Comparison of ENCODE assay signal across 7 cellular contexts in genomic region chr9:121059998-121060636, GRCh38. TPM values are rescaled to one million over a fixed set of nuclear protein-coding genes. Genes with fewer than 3 reads are reported as not detected.
DNase-seq lines count a peak whose midpoint lies in the region; ATAC-seq, FAIRE-seq and TF ChIP-seq lines count a peak whose summit lies in the region.

No MANE protein-coding gene starts in this region.

- no peak overlapping the region for H3K4me3 Mint-ChIP-seq in activated T-helper 2 cell treated with anti-CD3 and anti-CD28 coated beads, Interferon-gamma antibody, Interleukin-2, Interleukin-4, amounts not matched to agents 10 μg/mL and 5 μg/mL and 100 μg/mL, durations not matched to agents 14 hours and 24 hours and 36 hours (ENCODE audit: low read depth)

- DNase-seq in DMS53 treated with DMSO at 0.1 percent for 48 hours (lab: John Stamatoyannopoulos, UW; ENCODE audit: unreplicated experiment) (peak; percentile 68), HL-60 (ENCODE audit: low read depth in 1 of 2, low spot score in 1 of 2) (peak in 1 of 2 experiments; percentile 55), NT2/D1 (ENCODE audit: low read depth, low spot score) (peak; percentile 66), bronchial epithelial cell (ENCODE audit: low read depth) (peak; percentile 69), left lobe of liver (ENCODE audit: low spot score) (no peak), urothelium cell line (ENCODE audit: low spot score) (peak; percentile 49)
- DNase-seq in activated T-helper 2 cell treated with anti-CD3 and anti-CD28 coated beads, Interferon-gamma antibody, Interleukin-2, Interleukin-4, amounts not matched to agents 10 μg/mL and 5 μg/mL and 100 μg/mL, durations not matched to agents 14 hours and 24 hours and 36 hours (ENCODE audit: low spot score) = no peak

- H3K9me3 ChIP-seq in NT2/D1 (ENCODE audit: insufficient read depth, low read length) = no peaks in the 10 kb centered on the region

- no peak overlapping the region for H3K4me3 ChIP-seq in HL-60 (replicated peaks; ENCODE audit: insufficient read depth, low read length)
- H3K4me3 ChIP-seq in NT2/D1 (ENCODE audit: insufficient read length, low read depth) = no peak overlapping the region
- no peak overlapping the region for H3K4me3 ChIP-seq in bronchial epithelial cell (ENCODE audit: low read depth, low read length)

- H3K27ac Mint-ChIP-seq in activated T-helper 2 cell treated with anti-CD3 and anti-CD28 coated beads, Interferon-gamma antibody, Interleukin-2, Interleukin-4, amounts not matched to agents 10 μg/mL and 5 μg/mL and 100 μg/mL, durations not matched to agents 14 hours and 24 hours and 36 hours = no peak overlapping the region

- H3K9ac ChIP-seq in NT2/D1 (ENCODE audit: insufficient read length, low read depth) = no peak overlapping the region

- H3K4me1 ChIP-seq in NT2/D1 (ENCODE audit: insufficient read depth, insufficient read length) = no peaks in the 10 kb centered on the region

- H3K27ac ChIP-seq in HL-60 (replicated peaks) = no peak overlapping the region

- peaks cover 5% of the 10 kb centered on the region for H3K36me3 Mint-ChIP-seq in activated T-helper 2 cell treated with anti-CD3 and anti-CD28 coated beads, Interferon-gamma antibody, Interleukin-2, Interleukin-4, amounts not matched to agents 10 μg/mL and 5 μg/mL and 100 μg/mL, durations not matched to agents 14 hours and 24 hours and 36 hours (ENCODE audit: low read depth)

- H3K36me3 ChIP-seq in NT2/D1 (ENCODE audit: insufficient read depth, insufficient read length, low read length) = no peaks in the 10 kb centered on the region
- H3K36me3 ChIP-seq in bronchial epithelial cell (ENCODE audit: control insufficient read depth, insufficient read depth, low read length) = no peaks in the 10 kb centered on the region

- peaks cover 15% of the 10 kb centered on the region for H3K4me1 Mint-ChIP-seq in activated T-helper 2 cell treated with anti-CD3 and anti-CD28 coated beads, Interferon-gamma antibody, Interleukin-2, Interleukin-4, amounts not matched to agents 10 μg/mL and 5 μg/mL and 100 μg/mL, durations not matched to agents 14 hours and 24 hours and 36 hours (ENCODE audit: low read depth)

- peaks cover 2% of the 10 kb centered on the region for H3K27me3 Mint-ChIP-seq in activated T-helper 2 cell treated with anti-CD3 and anti-CD28 coated beads, Interferon-gamma antibody, Interleukin-2, Interleukin-4, amounts not matched to agents 10 μg/mL and 5 μg/mL and 100 μg/mL, durations not matched to agents 14 hours and 24 hours and 36 hours (ENCODE audit: low read depth)

- TF ChIP-seq CTCF in HL-60 (IDR thresholded peaks at IDR 0.05; ENCODE audit: insufficient read depth, low read length) (peak; percentile 66), bronchial epithelial cell (IDR thresholded peaks at IDR 0.05; ENCODE audit: insufficient read depth, low read length, severe bottlenecking) (peak; percentile 61)

- ATAC-seq in left lobe of liver = peak; percentile 72

- H3K9me3 Mint-ChIP-seq in activated T-helper 2 cell treated with anti-CD3 and anti-CD28 coated beads, Interferon-gamma antibody, Interleukin-2, Interleukin-4, amounts not matched to agents 10 μg/mL and 5 μg/mL and 100 μg/mL, durations not matched to agents 14 hours and 24 hours and 36 hours = no peaks in the 10 kb centered on the region

- H3K27me3 ChIP-seq in HL-60 (ENCODE audit: insufficient read depth, poor library complexity, severe bottlenecking) (no peaks in the 10 kb centered on the region), NT2/D1 (ENCODE audit: insufficient read depth, insufficient read length) (no peaks in the 10 kb centered on the region), bronchial epithelial cell (ENCODE audit: control insufficient read depth, insufficient read depth, low read length) (no peaks in the 10 kb centered on the region)

- intact Hi-C loops in activated T-helper 2 cell treated with anti-CD3 and anti-CD28 coated beads, Interferon-gamma antibody, Interleukin-2, Interleukin-4, amounts not matched to agents 10 μg/mL and 5 μg/mL and 100 μg/mL, durations not matched to agents 14 hours and 24 hours and 36 hours (cut with micrococcal nuclease) = loop anchor here (1.0 to 10.0 kb wide), 2 partner anchors 304 to 445 kb away; no protein-coding TSS in a partner anchor

- peak; percentile 7 for FAIRE-seq in bronchial epithelial cell (lab: Jason Lieb, UNC)
- no peak for FAIRE-seq in urothelium cell line (lab: Jason Lieb, UNC)

RNA-seq across cellular contexts. Expression of gene C5, which starts 10.0 kb away (rescaled TPM):
- total RNA-seq in bronchial epithelial cell (0.64 and 1.3 TPM in 2 replicates), left lobe of liver (386 TPM)
- 0.82 and 1.8 TPM in 2 replicates for total RNA-seq in activated T-helper 2 cell treated with anti-CD3 and anti-CD28 coated beads, Interferon-gamma antibody, Interleukin-2, Interleukin-4, amounts not matched to agents 10 μg/mL and 5 μg/mL and 100 μg/mL, durations not matched to agents 14 hours and 24 hours and 36 hours

RNA-seq across cellular contexts. Expression of gene CNTRL, which starts 14.6 kb away (rescaled TPM):
- total RNA-seq in bronchial epithelial cell (5.0 and 7.0 TPM in 2 replicates), left lobe of liver (3.6 TPM)
- 67.6 and 68.4 TPM in 2 replicates for total RNA-seq in activated T-helper 2 cell treated with anti-CD3 and anti-CD28 coated beads, Interferon-gamma antibody, Interleukin-2, Interleukin-4, amounts not matched to agents 10 μg/mL and 5 μg/mL and 100 μg/mL, durations not matched to agents 14 hours and 24 hours and 36 hours

Comparison
In these comparisons a context has a peak if more than half of its experiments do, and no peak if none do; other contexts are left out.
1. DNase-seq: peak in DMS53 treated with DMSO at 0.1 percent for 48 hours (single experiment), NT2/D1 (single experiment), bronchial epithelial cell (single experiment) and urothelium cell line (single experiment); none in left lobe of liver (single experiment) and activated T-helper 2 cell treated with anti-CD3 and anti-CD28 coated beads, Interferon-gamma antibody, Interleukin-2, Interleukin-4, amounts not matched to agents 10 μg/mL and 5 μg/mL and 100 μg/mL, durations not matched to agents 14 hours and 24 hours and 36 hours (single experiment).
2. RNA of gene C5, which starts 10.0 kb away (total RNA-seq): 386 TPM in left lobe of liver (single experiment); 0.64 to 1.3 TPM in bronchial epithelial cell and 0.82 to 1.8 TPM in activated T-helper 2 cell treated with anti-CD3 and anti-CD28 coated beads, Interferon-gamma antibody, Interleukin-2, Interleukin-4, amounts not matched to agents 10 μg/mL and 5 μg/mL and 100 μg/mL, durations not matched to agents 14 hours and 24 hours and 36 hours; every median in the first group is over 100 times any median in the second.